ENCODE assay signal across 9 cellular contexts in the genomic region with DNA sequence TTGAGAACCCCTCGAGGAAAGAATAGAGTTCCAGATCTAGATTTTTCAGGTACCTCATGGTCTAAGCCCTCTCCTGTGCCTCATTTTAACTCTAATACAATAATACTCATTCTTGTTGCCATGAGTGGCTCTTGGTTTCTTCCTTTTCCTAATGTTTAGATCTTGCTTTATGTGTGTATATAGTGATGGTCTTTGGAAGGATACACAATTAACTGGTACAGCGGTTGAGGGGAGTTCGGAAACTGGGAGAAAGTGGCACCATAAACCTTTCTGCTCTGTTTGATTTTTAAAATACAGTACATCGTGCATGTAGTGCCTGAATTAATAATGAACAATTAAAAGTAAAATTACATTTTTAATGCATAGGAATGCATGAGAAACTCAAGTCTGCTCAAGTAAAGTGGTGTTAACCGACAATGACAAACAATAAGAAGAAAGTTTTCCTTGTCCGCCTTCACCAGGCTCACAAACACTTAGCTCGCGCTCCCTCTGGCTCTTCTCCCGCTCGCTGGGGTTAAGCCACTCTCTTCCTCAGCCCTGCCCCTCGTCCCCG. TPM values are rescaled to one million over a fixed set of nuclear protein-coding genes. Genes with fewer than 3 reads are reported as not detected.
A peak's percentile ranks its signal among the peaks of the same experiment; 100 is the strongest.
DNase-seq lines count a peak whose midpoint lies in the region; ATAC-seq, FAIRE-seq and TF ChIP-seq lines count a peak whose summit lies in the region.
"Had no signal": no experiment of that assay in that cellular context is flagged by ENCODE, and none has a peak within 500 bp of the region (broad histone marks: within the 10 kb centered on the region; RNA-seq: fewer than 3 reads in every experiment).

No MANE protein-coding gene starts in this region.

- no peaks in the 10 kb centered on the region for H3K36me3 ChIP-seq in ovary

- in situ Hi-C loops in GM13976 (cut with MboI; ENCODE audit: low sequenced_read_pairs, unreplicated experiment), result no loop called here

- DNase-seq in HTR-8/SVneo (ENCODE audit: insufficient read length, low spot score), result no peak
- no peak for DNase-seq in choroid plexus epithelial cell (ENCODE audit: low read depth)
- DNase-seq in ovary, result no peak
- DNase-seq in NOMO-1 (lab: John Stamatoyannopoulos, UW; ENCODE audit: unreplicated experiment in 2 of 2), result no peak
- DNase-seq in GM13976 (ENCODE audit: low spot score), result no peak
- DNase-seq in amygdala (lab: John Stamatoyannopoulos, UW), result no peak
- DNase-seq in GM19238 (ENCODE audit: insufficient read length, low spot score), result no peak

- H3K27me3 ChIP-seq in ovary, result no peaks in the 10 kb centered on the region

- peak; percentile 96 for FAIRE-seq in HTR-8/SVneo (lab: Jason Lieb, UNC)

- H3K4me3 ChIP-seq in choroid plexus epithelial cell (ENCODE audit: low read depth, low read length) (peak overlapping the region; percentile 87), ovary (peak overlapping the region; percentile 100)

- TF ChIP-seq POLR2A in ovary (IDR thresholded peaks at IDR 0.05), result no peak

- no peak for TF ChIP-seq EP300 in ovary (IDR thresholded peaks at IDR 0.05)

- TF ChIP-seq CTCF in choroid plexus epithelial cell (conservative IDR thresholded peaks at IDR 0.05; ENCODE audit: low read depth, low read length), result peak; percentile 13
- no peak for TF ChIP-seq CTCF in ovary (IDR thresholded peaks at IDR 0.05)
- TF ChIP-seq CTCF in GM13976 (IDR thresholded peaks at IDR 0.05; ENCODE audit: borderline replicate concordance, control extremely low read depth, extremely low read depth, insufficient read depth, missing control alignments), result no peak

- peak overlapping the region in 1 of 2 donors; percentile 95 for H3K27ac ChIP-seq in ovary

- peak; percentile 7 for ATAC-seq in GM18861 (IDR thresholded peaks at IDR 0.05; ENCODE audit: unreplicated experiment)

- WGBS in ovary, 3 donors, result 1 to 3% (median 3%) methylated on average over 12 of the region's 12 CpGs

- no peaks in the 10 kb centered on the region for H3K9me3 ChIP-seq in ovary

- H3K4me1 ChIP-seq in ovary (ENCODE audit: insufficient read depth), result peaks cover 5% of the 10 kb centered on the region

- intact Hi-C loops in ovary (cut with DNase I), result loop anchor here in 1 of 4 donors (2.0 kb wide), 1 partner anchor 21 kb away; the partner anchor contains the start of gene LRRC20

RNA-seq across cellular contexts. Expression of gene EIF4EBP2, which starts 0.4 kb away (rescaled TPM):
- 10 to 100 TPM; 46.3 to 99.2 (median 72.5) TPM for total RNA-seq in ovary
- 10 to 100 TPM; 37.7 to 97.6 TPM for polyA plus RNA-seq in ovary

RNA-seq across cellular contexts. Expression of gene LRRC20, which starts 21.1 kb away (rescaled TPM):
- total RNA-seq in ovary, result 1 to 10 TPM; 2.1 to 9.4 (median 4.0) TPM
- polyA plus RNA-seq in ovary, result 1 to 10 TPM; 4.9 to 6.2 TPM

RNA-seq across cellular contexts. Expression of gene NODAL, which starts 37.9 kb away (rescaled TPM):
- not detected for total RNA-seq in ovary
- under 1 TPM in 1 of 2 donors, not detected in 1; 0.04 TPM for polyA plus RNA-seq in ovary
- total RNA-seq: activated CD8-positive, alpha-beta memory T cell treated with anti-CD3 and anti-CD28 coated beads for 36 hours had no signal
